Comparison of ENCODE assay signal across 1 cellular context in the genomic region with DNA sequence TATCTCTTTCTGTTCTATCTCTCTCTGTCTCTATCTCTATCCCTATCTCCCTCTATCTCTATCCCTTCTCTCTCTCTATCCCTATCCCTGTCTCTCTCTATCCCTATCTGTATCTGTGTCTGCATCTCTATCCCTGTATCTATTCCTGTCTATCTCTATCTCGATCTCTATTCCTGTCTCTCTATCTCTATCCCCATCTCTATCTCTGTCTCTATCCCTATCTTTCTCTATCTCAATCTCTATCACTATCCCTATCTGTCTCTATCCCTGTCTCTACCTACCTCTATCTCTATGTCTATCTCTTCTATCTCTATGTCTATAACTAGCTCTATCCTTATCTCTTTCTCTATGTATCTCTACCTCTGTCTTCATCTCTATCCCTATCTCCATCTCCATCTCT.
TF ChIP-seq lines count a peak whose summit lies in the region.

No MANE protein-coding gene starts in this region.

TF ChIP-seq in K562, 482 proteins besides CTCF, POLR2A, EP300 and RAD21 (continued from another document):
- TF ChIP-seq, protein P1, sequence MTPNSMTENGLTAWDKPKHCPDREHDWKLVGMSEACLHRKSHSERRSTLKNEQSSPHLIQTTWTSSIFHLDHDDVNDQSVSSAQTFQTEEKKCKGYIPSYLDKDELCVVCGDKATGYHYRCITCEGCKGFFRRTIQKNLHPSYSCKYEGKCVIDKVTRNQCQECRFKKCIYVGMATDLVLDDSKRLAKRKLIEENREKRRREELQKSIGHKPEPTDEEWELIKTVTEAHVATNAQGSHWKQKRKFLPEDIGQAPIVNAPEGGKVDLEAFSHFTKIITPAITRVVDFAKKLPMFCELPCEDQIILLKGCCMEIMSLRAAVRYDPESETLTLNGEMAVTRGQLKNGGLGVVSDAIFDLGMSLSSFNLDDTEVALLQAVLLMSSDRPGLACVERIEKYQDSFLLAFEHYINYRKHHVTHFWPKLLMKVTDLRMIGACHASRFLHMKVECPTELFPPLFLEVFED (CRISPR knock-in tag; conservative IDR thresholded peaks at IDR 0.05), result 0 out of 2 replicates have a peak, but pooled peaks have one; percentile 21
- TF ChIP-seq SP2 (IDR thresholded peaks at IDR 0.05; ENCODE audit: extremely low read depth, low read depth, low read length, poor library complexity, severe bottlenecking), result no peak
- TF ChIP-seq GABPB1 (CRISPR knock-in tag; IDR thresholded peaks at IDR 0.05), result no peak
- 0 out of 2 replicates have a peak, but pooled peaks have one; percentile 18 for TF ChIP-seq HLTF (IDR thresholded peaks at IDR 0.05)
- 0 out of 4 replicates have a peak, but pooled peaks of 1 of the 2 experiments have one; percentile 37 for TF ChIP-seq CSDE1 (IDR thresholded peaks at IDR 0.05)
- TF ChIP-seq LARP7 (IDR thresholded peaks at IDR 0.05), result 0 out of 2 replicates have a peak, but pooled peaks have one; percentile 16
- no peak for TF ChIP-seq GTF2A2 (tag; IDR thresholded peaks at IDR 0.05)
- TF ChIP-seq CREBBP (IDR thresholded peaks at IDR 0.05; ENCODE audit: low read depth, low read length), result peak; percentile 64
- 0 out of 2 replicates have a peak, but pooled peaks have one; percentile 22 for TF ChIP-seq NCOR1 (IDR thresholded peaks at IDR 0.05)
- no peak for TF ChIP-seq BMI1 (IDR thresholded peaks at IDR 0.05; ENCODE audit: low read length)
- peak; percentile 29 for TF ChIP-seq HDAC3 (IDR thresholded peaks at IDR 0.05; ENCODE audit: borderline replicate concordance, partially characterized antibody)
- no peak for TF ChIP-seq ZNF592 (IDR thresholded peaks at IDR 0.05)
- TF ChIP-seq SP1 (CRISPR knock-in tag; IDR thresholded peaks at IDR 0.05), result no peak
- TF ChIP-seq EWSR1 (IDR thresholded peaks at IDR 0.05; ENCODE audit: borderline replicate concordance, low read depth, partially characterized antibody), result no peak
- no peak for TF ChIP-seq NR2C2 (CRISPR knock-in tag; IDR thresholded peaks at IDR 0.05)
- no peak for TF ChIP-seq NR2C2 (tag; IDR thresholded peaks at IDR 0.05)
- no peak for TF ChIP-seq ZNF707 (CRISPR knock-in tag; conservative IDR thresholded peaks at IDR 0.05)
- no peak for TF ChIP-seq SPI1 (IDR thresholded peaks at IDR 0.05; ENCODE audit: borderline replicate concordance, low read depth, low read length)
- no peak for TF ChIP-seq RFX1 (IDR thresholded peaks at IDR 0.05)
- no peak for TF ChIP-seq SAP30 (IDR thresholded peaks at IDR 0.05; ENCODE audit: borderline replicate concordance, insufficient read depth, low read depth, low read length, poor library complexity, severe bottlenecking)
- TF ChIP-seq, protein P2, sequence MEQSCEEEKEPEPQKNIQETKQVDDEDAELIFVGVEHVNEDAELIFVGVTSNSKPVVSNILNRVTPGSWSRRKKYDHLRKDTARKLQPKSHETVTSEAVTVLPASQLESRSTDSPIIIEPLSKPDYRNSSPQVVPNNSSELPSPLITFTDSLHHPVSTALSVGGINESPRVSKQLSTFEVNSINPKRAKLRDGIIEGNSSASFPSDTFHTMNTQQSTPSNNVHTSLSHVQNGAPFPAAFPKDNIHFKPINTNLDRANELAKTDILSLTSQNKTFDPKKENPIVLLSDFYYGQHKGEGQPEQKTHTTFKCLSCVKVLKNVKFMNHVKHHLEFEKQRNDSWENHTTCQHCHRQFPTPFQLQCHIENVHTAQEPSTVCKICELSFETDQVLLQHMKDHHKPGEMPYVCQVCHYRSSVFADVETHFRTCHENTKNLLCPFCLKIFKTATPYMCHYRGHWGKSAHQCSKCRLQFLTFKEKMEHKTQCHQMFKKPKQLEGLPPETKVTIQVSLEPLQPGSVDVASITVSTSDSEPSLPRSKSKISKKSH (CRISPR knock-in tag; IDR thresholded peaks at IDR 0.05), result no peak
- TF ChIP-seq ARID4B (CRISPR knock-in tag; IDR thresholded peaks at IDR 0.05), result no peak
- TF ChIP-seq JUND (IDR thresholded peaks at IDR 0.05; ENCODE audit: borderline replicate concordance, low read depth, low read length), result no peak
- TF ChIP-seq JUND (tag; IDR thresholded peaks at IDR 0.05; ENCODE audit: borderline replicate concordance, low read depth, low read length), result no peak
- no peak for TF ChIP-seq ZNF347 (CRISPR knock-in tag; IDR thresholded peaks at IDR 0.05; ENCODE audit: low read depth)
- TF ChIP-seq ETS2 (tag; IDR thresholded peaks at IDR 0.05; ENCODE audit: borderline replicate concordance, poor library complexity, severe bottlenecking), result no peak
- TF ChIP-seq CEBPG (CRISPR knock-in tag; IDR thresholded peaks at IDR 0.05), result no peak
- no peak for TF ChIP-seq CEBPG (tag; conservative IDR thresholded peaks at IDR 0.05 in 1 of 2, IDR thresholded peaks at IDR 0.05 in 1 of 2)
- TF ChIP-seq DMBX1 (CRISPR knock-in tag; IDR thresholded peaks at IDR 0.05; ENCODE audit: borderline replicate concordance), result no peak
- TF ChIP-seq GTF2F1 (IDR thresholded peaks at IDR 0.05; ENCODE audit: low read depth, low read length), result no peak
- peak; percentile 10 to 75; a peak in 2 of 4 replicates for TF ChIP-seq HDAC1 (IDR thresholded peaks at IDR 0.05)
- TF ChIP-seq NCOA2 (IDR thresholded peaks at IDR 0.05; ENCODE audit: partially characterized antibody in 2 of 2), result no peak
- TF ChIP-seq, protein P3, sequence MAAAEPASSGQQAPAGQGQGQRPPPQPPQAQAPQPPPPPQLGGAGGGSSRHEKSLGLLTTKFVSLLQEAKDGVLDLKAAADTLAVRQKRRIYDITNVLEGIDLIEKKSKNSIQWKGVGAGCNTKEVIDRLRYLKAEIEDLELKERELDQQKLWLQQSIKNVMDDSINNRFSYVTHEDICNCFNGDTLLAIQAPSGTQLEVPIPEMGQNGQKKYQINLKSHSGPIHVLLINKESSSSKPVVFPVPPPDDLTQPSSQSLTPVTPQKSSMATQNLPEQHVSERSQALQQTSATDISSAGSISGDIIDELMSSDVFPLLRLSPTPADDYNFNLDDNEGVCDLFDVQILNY (CRISPR knock-in tag; IDR thresholded peaks at IDR 0.05), result no peak
- TF ChIP-seq MTA3 (IDR thresholded peaks at IDR 0.05; ENCODE audit: borderline replicate concordance), result no peak
- TF ChIP-seq KAT2B (IDR thresholded peaks at IDR 0.05; ENCODE audit: low read depth, low read length), result no peak
- TF ChIP-seq ARID1B (IDR thresholded peaks at IDR 0.05), result 0 out of 2 replicates have a peak, but pooled peaks have one; percentile 19
- TF ChIP-seq SETDB1 (IDR thresholded peaks at IDR 0.05; ENCODE audit: low read length), result no peak
- TF ChIP-seq ZBTB17 (CRISPR knock-in tag; IDR thresholded peaks at IDR 0.05), result no peak
- no peak for TF ChIP-seq ZNF436 (CRISPR knock-in tag; IDR thresholded peaks at IDR 0.05)
- no peak for TF ChIP-seq MCM7 (IDR thresholded peaks at IDR 0.05)
- TF ChIP-seq SRSF7 (optimal IDR thresholded peaks at IDR 0.05; ENCODE audit: low read depth, low read length), result no peak
- TF ChIP-seq HNRNPL (IDR thresholded peaks at IDR 0.05; ENCODE audit: low read depth, low read length), result no peak
- no peak for TF ChIP-seq DNMT1 (IDR thresholded peaks at IDR 0.05)
TF ChIP-seq in K562: peak in this region for 17.
